ENCODE assay signal across 8 cellular contexts in genomic region chrX:2500091-2500680, GRCh38. TPM values are rescaled to one million over a fixed set of nuclear protein-coding genes. Genes with fewer than 3 reads are reported as not detected.
DNase-seq lines count a peak whose midpoint lies in the region; ATAC-seq and TF ChIP-seq lines count a peak whose summit lies in the region.

No MANE protein-coding gene starts in this region.

- peak; percentile 45 for ATAC-seq in HG02642 (IDR thresholded peaks at IDR 0.05; ENCODE audit: poor library complexity, unreplicated experiment)
- peak; percentile 71 for ATAC-seq in left lung

- intact Hi-C loops in left lung (cut with DNase I) = no loop called here

- peak overlapping the region in 4 of 5 donors; percentile 73 to 83 (median 80) for H3K9ac ChIP-seq in subcutaneous abdominal adipose tissue (ENCODE audit: low read length in 5 of 5)

- H3K27ac ChIP-seq in left lung (peak overlapping the region; percentile 88 to 89), subcutaneous abdominal adipose tissue (ENCODE audit: low read depth, low read length) (peak overlapping the region; percentile 84)

- H3K36me3 ChIP-seq in left lung (peaks cover 0 to 8% of the 10 kb centered on the region in 2 donors), subcutaneous abdominal adipose tissue (ENCODE audit: control insufficient read depth in 5 of 5, insufficient read depth in 5 of 5, low read length in 5 of 5) (peaks cover 0 to 7% (median 5%) of the 10 kb centered on the region in 5 donors)

- H3K4me3 ChIP-seq in GM12875 (ENCODE audit: low read depth, low read length) (peak overlapping the region; percentile 73), left lung (peak overlapping the region; percentile 82 to 84), subcutaneous abdominal adipose tissue (ENCODE audit: low read depth in 1 of 5, low read length in 5 of 5) (peak overlapping the region; percentile 61 to 89 (median 79))

- DNase-seq in RKO (ENCODE audit: low spot score) = peak; percentile 85
- DNase-seq in cerebellum (ENCODE audit: low spot score) = peak; percentile 22
- DNase-seq in left lung = peak; percentile 42 to 89
- no peak for DNase-seq in NCI-H2196 (lab: John Stamatoyannopoulos, UW; ENCODE audit: unreplicated experiment)
- no peak for DNase-seq in amniotic stem cell (lab: John Stamatoyannopoulos, UW)

- 0 out of 2 replicates have a peak, but pooled peaks have one; percentile 24 for TF ChIP-seq CTCF in GM12875 (IDR thresholded peaks at IDR 0.05; ENCODE audit: borderline replicate concordance, insufficient read depth, low read depth, low read length)
- TF ChIP-seq CTCF in left lung (IDR thresholded peaks at IDR 0.05) = no peak

- H3K4me1 ChIP-seq in left lung = peaks cover 21 to 33% of the 10 kb centered on the region in 2 donors
- H3K4me1 ChIP-seq in subcutaneous abdominal adipose tissue (ENCODE audit: control insufficient read depth in 5 of 5, insufficient read depth in 5 of 5, low read length in 5 of 5) = peaks cover 6 to 41% (median 31%) of the 10 kb centered on the region in 5 donors

- H3K27me3 ChIP-seq in left lung (no peaks in the 10 kb centered on the region), subcutaneous abdominal adipose tissue (ENCODE audit: control insufficient read depth in 5 of 5, insufficient read depth in 4 of 5, low read length in 5 of 5) (no peaks in the 10 kb centered on the region)

- H3K9me3 ChIP-seq in left lung (no peaks in the 10 kb centered on the region), subcutaneous abdominal adipose tissue (ENCODE audit: control insufficient read depth in 5 of 5, low read length in 5 of 5) (no peaks in the 10 kb centered on the region)

RNA-seq across cellular contexts. Expression of gene DHRSX, which starts 0.6 kb away (rescaled TPM):
- 29.5 TPM for total RNA-seq in cerebellum
- total RNA-seq in left lung = 10 to 100 TPM; 28.8 to 31.5 TPM

RNA-seq across cellular contexts. Expression of gene ZBED1, which starts 0.6 kb away (rescaled TPM):
- 28.4 TPM for total RNA-seq in cerebellum
- 10 to 100 TPM; 32.2 to 37.5 TPM for total RNA-seq in left lung

Comparison
In these comparisons a context has a peak if more than half of its experiments do, and no peak if none do; other contexts are left out.
1. DNase-seq: peak in RKO (single experiment), cerebellum (single experiment) and left lung (2 of 2); none in NCI-H2196 (single experiment) and amniotic stem cell (single experiment).
2. Peak in every context shown above with its lines, with median percentiles within 50 percentile points of each other: H3K4me3 ChIP-seq.